ENCODE assay signal across 7 cellular contexts in genomic region chr1:211411639-211412038, GRCh38.
"Had no signal": no experiment of that assay in that cellular context is flagged by ENCODE, and none has a peak within 500 bp of the region (broad histone marks: within the 10 kb centered on the region; RNA-seq: fewer than 3 reads in every experiment).

No MANE protein-coding gene starts in this region.

- H3K9ac ChIP-seq: GM23248 had no signal

- H3K36me3 ChIP-seq: HAP-1 had no signal

- DNase-seq: GM23248, GOT3, H7, IMR-90 had no signal

- H3K27ac ChIP-seq: GM23248 had no signal

- H2AFZ ChIP-seq: GM23248 had no signal

- H3K4me1 ChIP-seq: HAP-1 had no signal

- ATAC-seq: HCT116 had no signal

- H3K9me3 ChIP-seq: HAP-1 had no signal

- H3K4me3 ChIP-seq: GM23248, HAP-1 had no signal

- FAIRE-seq: HTR-8/SVneo had no signal
